ENCODE assay signal across 23 cellular contexts in the genomic region with DNA sequence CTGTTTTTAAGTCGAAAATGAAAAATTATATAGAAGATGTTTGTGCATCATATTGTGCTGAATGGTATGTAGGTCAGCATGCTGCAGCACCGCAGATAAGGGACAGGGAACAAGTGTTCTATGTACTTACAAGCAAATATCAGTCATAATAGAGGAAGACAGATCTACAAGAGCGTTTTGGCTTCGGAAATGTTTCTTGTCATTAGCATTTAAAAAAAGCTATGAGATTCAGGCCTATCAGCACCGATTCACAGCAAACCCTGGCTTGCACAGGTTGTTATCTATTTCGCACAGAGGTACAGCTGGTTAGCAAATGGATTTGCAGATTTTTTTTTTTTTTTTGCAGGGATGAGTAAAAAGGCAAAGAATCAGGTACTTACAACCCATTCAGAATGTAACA.
"Had no signal": no experiment of that assay in that cellular context is flagged by ENCODE, and none has a peak within 500 bp of the region (broad histone marks: within the 10 kb centered on the region; RNA-seq: fewer than 3 reads in every experiment).

No MANE protein-coding gene starts in this region.

- H3K27ac ChIP-seq: adrenal gland, colonic mucosa, esophagus squamous epithelium, gastrocnemius medialis, lower lobe of right lung, pancreas, psoas muscle, right lobe of liver, skin epidermis, stomach, suprapubic skin, tibial nerve had no signal

- H3K4me3 ChIP-seq: adrenal gland, colonic mucosa, esophagus squamous epithelium, gastrocnemius medialis, lower lobe of right lung, mucosa of descending colon, pancreas, psoas muscle, right lobe of liver, skin epidermis, stomach, suprapubic skin, tibial nerve had no signal

- DNase-seq: activated B cell treated with CpG ODN at 0.5 μM for 24 hours; activated CD4-positive, alpha-beta T cell treated with anti-CD3 and anti-CD28 coated beads for 4 hours; activated CD4-positive, alpha-beta T cell treated with anti-CD3 and anti-CD28 coated beads, Interleukin-2, amount 50 U/mL, for 48 hours; activated CD8-positive, alpha-beta memory T cell treated with anti-CD3 and anti-CD28 coated beads, Interleukin-2, amount 50 U/mL, for 48 hours; activated naive CD4-positive, alpha-beta T cell; activated T-cell treated with anti-CD3 and anti-CD28 coated beads, Interleukin-2, amount 50 U/mL, for 4 hours; colonic mucosa; esophagus squamous epithelium; gastrocnemius medialis; left colon; lower lobe of right lung; mucosa of descending colon; nephron progenitor cell; pancreas; psoas muscle; right lobe of liver; stimulated activated CD4-positive, alpha-beta T cell treated with anti-CD3 and anti-CD28 coated beads, Interleukin-2, amount 100 ng/mL, for 24 hours; stomach had no signal

- ATAC-seq: activated T-cell treated with anti-CD3 and anti-CD28 coated beads, Interleukin-2, amount 50 U/mL, for 4 hours; gastrocnemius medialis; left colon; lower lobe of right lung; mucosa of descending colon; pancreas; psoas muscle; right lobe of liver; stimulated activated effector memory CD8-positive, alpha-beta T cell treated with anti-CD3 and anti-CD28 coated beads, Interleukin-12 subunit alpha, Interleukin-12 subunit beta, amount 100 ng/mL, for 72 hours had no signal

- H3K9me3 ChIP-seq: adrenal gland, colonic mucosa, esophagus squamous epithelium, gastrocnemius medialis, lower lobe of right lung, mucosa of descending colon, pancreas, psoas muscle, right lobe of liver, stomach, suprapubic skin, tibial nerve had no signal

- H3K4me1 ChIP-seq: adrenal gland, colonic mucosa, esophagus squamous epithelium, gastrocnemius medialis, lower lobe of right lung, pancreas, psoas muscle, right lobe of liver, stomach, suprapubic skin, tibial nerve had no signal

- H3K36me3 ChIP-seq: adrenal gland, colonic mucosa, esophagus squamous epithelium, gastrocnemius medialis, lower lobe of right lung, pancreas, right lobe of liver, stomach, suprapubic skin, tibial nerve had no signal

- H3K27me3 ChIP-seq: adrenal gland, colonic mucosa, esophagus squamous epithelium, gastrocnemius medialis, pancreas, right lobe of liver, stomach, suprapubic skin, tibial nerve had no signal
